Comparison of ENCODE assay signal across 18 cellular contexts in the genomic region with DNA sequence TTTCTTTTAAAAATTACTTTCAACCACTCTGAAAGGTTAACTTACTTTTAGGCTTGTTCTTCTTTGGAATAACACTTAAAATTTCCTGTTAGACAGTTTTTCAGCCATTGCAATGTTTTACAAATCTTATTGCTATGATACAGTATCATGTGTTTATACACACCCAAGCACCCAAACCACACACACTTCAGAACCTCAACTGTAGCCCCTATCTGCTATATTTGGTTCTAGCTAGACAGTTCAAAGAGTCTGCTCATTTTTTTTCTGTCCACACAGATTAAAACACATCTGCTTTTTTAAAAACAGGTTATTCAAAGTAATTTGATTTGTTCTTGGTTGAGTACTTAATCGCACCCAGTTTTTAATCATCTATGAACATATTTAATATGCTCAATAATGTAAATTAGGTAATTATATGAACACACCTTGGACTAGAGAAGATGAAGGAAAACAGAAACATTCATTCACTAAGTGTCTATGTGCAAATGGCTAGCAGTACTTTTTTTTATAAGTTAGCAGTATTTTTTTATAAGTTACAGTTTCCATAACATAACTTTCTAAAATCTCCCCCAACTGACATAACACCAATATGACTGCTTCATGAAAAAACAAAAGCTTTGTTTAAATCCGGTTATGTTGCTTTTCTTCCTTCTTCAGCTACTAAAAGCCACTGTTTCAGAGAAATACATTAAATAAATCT. TPM values are rescaled to one million over a fixed set of nuclear protein-coding genes. Genes with fewer than 3 reads are reported as not detected.
DNase-seq lines count a peak whose midpoint lies in the region; ATAC-seq lines count a peak whose summit lies in the region.
"Had no signal": no experiment of that assay in that cellular context is flagged by ENCODE, and none has a peak within 500 bp of the region (broad histone marks: within the 10 kb centered on the region; RNA-seq: fewer than 3 reads in every experiment).

No MANE protein-coding gene starts in this region.

- DNase-seq in CD8-positive, alpha-beta memory T cell = peak in 3 of 5 donors; percentile 70 to 79 (median 73)
- DNase-seq in activated T-helper 2 cell treated with anti-CD3 and anti-CD28 coated beads, Interferon-gamma antibody, Interleukin-2, Interleukin-4, amounts not matched to agents 10 μg/mL and 5 μg/mL and 100 μg/mL, durations not matched to agents 14 hours and 24 hours and 36 hours (ENCODE audit: low spot score) = no peak
- DNase-seq in mesenchymal stem cell (peak; percentile 70), Right ventricle myocardium inferior (ENCODE audit: missing footprints) (no peak), SHP77 treated with DMSO at 0.1 percent for 48 hours (lab: John Stamatoyannopoulos, UW) (no peak)
- DNase-seq: activated effector memory CD4-positive, alpha-beta T cell treated with Interleukin-2 at 50 U/mL for 16 hours; Calu3; dermis blood vessel endothelial cell; H7; NCI-H2227 treated with DMSO at 0.1 percent for 48 hours; stimulated activated CD4-positive, alpha-beta T cell treated with anti-CD3 and anti-CD28 coated beads, Interleukin-1b, Interleukin-23, amount 100 ng/mL, for 48 hours; stomach had no signal

- no peak overlapping the region for H4K8ac ChIP-seq in mesenchymal stem cell (ENCODE audit: low read length)

- H3K4me1 Mint-ChIP-seq in CD8-positive, alpha-beta memory T cell = peaks cover 67 to 86% (median 86%) of the 10 kb centered on the region in 3 donors
- H3K4me1 Mint-ChIP-seq in activated T-helper 2 cell treated with anti-CD3 and anti-CD28 coated beads, Interferon-gamma antibody, Interleukin-2, Interleukin-4, amounts not matched to agents 10 μg/mL and 5 μg/mL and 100 μg/mL, durations not matched to agents 14 hours and 24 hours and 36 hours (ENCODE audit: low read depth) = peaks cover 37% of the 10 kb centered on the region

- no peak overlapping the region for H3K4me2 ChIP-seq in mesenchymal stem cell (ENCODE audit: low read length, poor library complexity, severe bottlenecking)

- no peak overlapping the region for H2BK12ac ChIP-seq in mesenchymal stem cell (ENCODE audit: low read length in 2 of 2)

- H4K91ac ChIP-seq in mesenchymal stem cell (ENCODE audit: low read length) = no peak overlapping the region

- no peak overlapping the region for H3K14ac ChIP-seq in mesenchymal stem cell (ENCODE audit: low read length in 2 of 2)

- H3K9me3 Mint-ChIP-seq in CD8-positive, alpha-beta memory T cell = no peaks in the 10 kb centered on the region
- H3K9me3 Mint-ChIP-seq in activated T-helper 2 cell treated with anti-CD3 and anti-CD28 coated beads, Interferon-gamma antibody, Interleukin-2, Interleukin-4, amounts not matched to agents 10 μg/mL and 5 μg/mL and 100 μg/mL, durations not matched to agents 14 hours and 24 hours and 36 hours = peaks cover 4% of the 10 kb centered on the region

- H3K36me3 ChIP-seq in CD8-positive, alpha-beta memory T cell (ENCODE audit: insufficient read depth, low read length) = no peaks in the 10 kb centered on the region
- H3K36me3 ChIP-seq in mesenchymal stem cell (ENCODE audit: control insufficient read depth in 1 of 2, insufficient read depth in 2 of 2, low read depth in 1 of 2, low read length in 2 of 2) = peaks cover 0 to 13% of the 10 kb centered on the region in 2 experiments
- H3K36me3 ChIP-seq: prostate gland had no signal

- peak overlapping the region; percentile 14 to 67 (median 37) for H3K4me3 Mint-ChIP-seq in CD8-positive, alpha-beta memory T cell
- no peak overlapping the region for H3K4me3 Mint-ChIP-seq in activated T-helper 2 cell treated with anti-CD3 and anti-CD28 coated beads, Interferon-gamma antibody, Interleukin-2, Interleukin-4, amounts not matched to agents 10 μg/mL and 5 μg/mL and 100 μg/mL, durations not matched to agents 14 hours and 24 hours and 36 hours (ENCODE audit: low read depth)

- H3K27me3 Mint-ChIP-seq in CD8-positive, alpha-beta memory T cell = no peaks in the 10 kb centered on the region
- no peaks in the 10 kb centered on the region for H3K27me3 Mint-ChIP-seq in activated T-helper 2 cell treated with anti-CD3 and anti-CD28 coated beads, Interferon-gamma antibody, Interleukin-2, Interleukin-4, amounts not matched to agents 10 μg/mL and 5 μg/mL and 100 μg/mL, durations not matched to agents 14 hours and 24 hours and 36 hours (ENCODE audit: low read depth)

- H3K27me3 ChIP-seq in CD8-positive, alpha-beta memory T cell (ENCODE audit: insufficient read depth, low read length, poor library complexity, severe bottlenecking) = no peaks in the 10 kb centered on the region
- no peaks in the 10 kb centered on the region for H3K27me3 ChIP-seq in mesenchymal stem cell (ENCODE audit: control insufficient read depth in 1 of 2, insufficient read depth in 1 of 2, low read length in 2 of 2)
- H3K27me3 ChIP-seq: stomach had no signal

- H3K36me3 Mint-ChIP-seq in CD8-positive, alpha-beta memory T cell = peaks cover 0 to 26% (median 5%) of the 10 kb centered on the region in 3 donors
- H3K36me3 Mint-ChIP-seq in activated T-helper 2 cell treated with anti-CD3 and anti-CD28 coated beads, Interferon-gamma antibody, Interleukin-2, Interleukin-4, amounts not matched to agents 10 μg/mL and 5 μg/mL and 100 μg/mL, durations not matched to agents 14 hours and 24 hours and 36 hours (ENCODE audit: low read depth) = peaks cover 45% of the 10 kb centered on the region

- peaks cover 35% of the 10 kb centered on the region for H3K4me1 ChIP-seq in CD8-positive, alpha-beta memory T cell (ENCODE audit: insufficient read depth, low read length)
- peaks cover 3% of the 10 kb centered on the region for H3K4me1 ChIP-seq in mesenchymal stem cell (ENCODE audit: control insufficient read depth, insufficient read depth, low read depth, low read length)
- H3K4me1 ChIP-seq: prostate gland had no signal

- H3K4ac ChIP-seq in mesenchymal stem cell (ENCODE audit: low read depth in 1 of 2, low read length in 2 of 2) = no peak overlapping the region

- no peaks in the 10 kb centered on the region for H3K9me3 ChIP-seq in CD8-positive, alpha-beta memory T cell (ENCODE audit: low read length)
- no peaks in the 10 kb centered on the region for H3K9me3 ChIP-seq in mesenchymal stem cell (ENCODE audit: control insufficient read depth, low read length)
- H3K9me3 ChIP-seq: prostate gland, stomach had no signal

- peak overlapping the region; percentile 48 for H3K27ac ChIP-seq in CD8-positive, alpha-beta memory T cell (ENCODE audit: low read depth, low read length)
- no peak overlapping the region for H3K27ac ChIP-seq in mesenchymal stem cell (ENCODE audit: low read length, poor library complexity, severe bottlenecking)
- H3K27ac ChIP-seq: prostate gland, stomach had no signal

- peak overlapping the region; percentile 50 to 91 (median 78) for H3K27ac Mint-ChIP-seq in CD8-positive, alpha-beta memory T cell
- H3K27ac Mint-ChIP-seq in activated T-helper 2 cell treated with anti-CD3 and anti-CD28 coated beads, Interferon-gamma antibody, Interleukin-2, Interleukin-4, amounts not matched to agents 10 μg/mL and 5 μg/mL and 100 μg/mL, durations not matched to agents 14 hours and 24 hours and 36 hours = peak overlapping the region; percentile 59

- H3K23ac ChIP-seq in mesenchymal stem cell (ENCODE audit: low read length in 2 of 2) = no peak overlapping the region

- no peak overlapping the region for H2BK5ac ChIP-seq in mesenchymal stem cell (ENCODE audit: low read depth, low read length, poor library complexity, severe bottlenecking)

- intact Hi-C loops in activated T-helper 2 cell treated with anti-CD3 and anti-CD28 coated beads, Interferon-gamma antibody, Interleukin-2, Interleukin-4, amounts not matched to agents 10 μg/mL and 5 μg/mL and 100 μg/mL, durations not matched to agents 14 hours and 24 hours and 36 hours (cut with micrococcal nuclease) = no loop called here
- intact Hi-C loops in Right ventricle myocardium inferior (cut with DNase I) = no loop called here

- WGBS in mesenchymal stem cell = 73% methylated on average over 1 of the region's 2 CpGs

- no peak overlapping the region for H2BK15ac ChIP-seq in mesenchymal stem cell (ENCODE audit: low read depth, poor library complexity, severe bottlenecking)

- H3K18ac ChIP-seq in mesenchymal stem cell (ENCODE audit: low read depth in 1 of 2, low read length in 2 of 2) = no peak overlapping the region

- CTCF ChIA-PET in CD8-positive, alpha-beta memory T cell (lab: Charles Lee) = interaction anchor here (1.2 kb wide), 1 partner anchor 21 kb away, joined by 3 read pairs; no protein-coding TSS in a partner anchor

- H2AK5ac ChIP-seq in mesenchymal stem cell (ENCODE audit: low read length, severe bottlenecking) = no peak overlapping the region

- peak; percentile 58 for ATAC-seq in HG03432 (IDR thresholded peaks at IDR 0.05; ENCODE audit: unreplicated experiment)
- ATAC-seq in GM18520 (IDR thresholded peaks at IDR 0.05; ENCODE audit: unreplicated experiment) = no peak
- ATAC-seq in Right ventricle myocardium inferior = no peak
- ATAC-seq in HG02884 (IDR thresholded peaks at IDR 0.05; ENCODE audit: unreplicated experiment) = no peak
- ATAC-seq: Panc1 had no signal

- POLR2A ChIA-PET in CD8-positive, alpha-beta memory T cell (lab: Charles Lee) = interaction anchor here (1.1 kb wide), 1 partner anchor 11 kb away, joined by 3 read pairs; no protein-coding TSS in a partner anchor

- no peak overlapping the region for H2BK120ac ChIP-seq in mesenchymal stem cell (ENCODE audit: low read depth, low read length)

- peak overlapping the region; percentile 3 for H3K9ac ChIP-seq in mesenchymal stem cell (ENCODE audit: low read length)

- no peak overlapping the region for H2AFZ ChIP-seq in mesenchymal stem cell (ENCODE audit: low read depth, low read length)

- peak overlapping the region; percentile 23 for H3K4me3 ChIP-seq in CD8-positive, alpha-beta memory T cell (ENCODE audit: low read length)
- H3K4me3 ChIP-seq in mesenchymal stem cell (ENCODE audit: insufficient read depth in 1 of 2, low read depth in 1 of 2, low read length in 2 of 2) = no peak overlapping the region
- H3K4me3 ChIP-seq: lung, prostate gland, stomach had no signal

- no peaks in the 10 kb centered on the region for H3K79me1 ChIP-seq in mesenchymal stem cell (replicated peaks; ENCODE audit: low read length, poor library complexity, severe bottlenecking)

RNA-seq across cellular contexts. Expression of a gene that starts 17.6 kb away (rescaled TPM):
- total RNA-seq in CD8-positive, alpha-beta memory T cell = 10 to 100 TPM; 41.2 to 41.8 TPM
- polyA plus RNA-seq in CD8-positive, alpha-beta memory T cell = 9.9 TPM
- 57.9 and 58.6 TPM in 2 replicates for total RNA-seq in activated T-helper 2 cell treated with anti-CD3 and anti-CD28 coated beads, Interferon-gamma antibody, Interleukin-2, Interleukin-4, amounts not matched to agents 10 μg/mL and 5 μg/mL and 100 μg/mL, durations not matched to agents 14 hours and 24 hours and 36 hours
- polyA plus RNA-seq in mesenchymal stem cell (2013, experiment 1 of 2) = 31.4 TPM
- 33.3 TPM for polyA plus RNA-seq in mesenchymal stem cell (2013, experiment 2 of 2)
- total RNA-seq in Right ventricle myocardium inferior = 35.6 TPM

Comparison
In these comparisons a context has a peak if more than half of its experiments do, and no peak if none do; other contexts are left out.
1. DNase-seq: peak in CD8-positive, alpha-beta memory T cell (3 of 5) and mesenchymal stem cell (single experiment); none in activated T-helper 2 cell treated with anti-CD3 and anti-CD28 coated beads, Interferon-gamma antibody, Interleukin-2, Interleukin-4, amounts not matched to agents 10 μg/mL and 5 μg/mL and 100 μg/mL, durations not matched to agents 14 hours and 24 hours and 36 hours (single experiment), Right ventricle myocardium inferior (single experiment) and SHP77 treated with DMSO at 0.1 percent for 48 hours (single experiment).